8 cellular contexts compared by ENCODE assay signal in the genomic region with DNA sequence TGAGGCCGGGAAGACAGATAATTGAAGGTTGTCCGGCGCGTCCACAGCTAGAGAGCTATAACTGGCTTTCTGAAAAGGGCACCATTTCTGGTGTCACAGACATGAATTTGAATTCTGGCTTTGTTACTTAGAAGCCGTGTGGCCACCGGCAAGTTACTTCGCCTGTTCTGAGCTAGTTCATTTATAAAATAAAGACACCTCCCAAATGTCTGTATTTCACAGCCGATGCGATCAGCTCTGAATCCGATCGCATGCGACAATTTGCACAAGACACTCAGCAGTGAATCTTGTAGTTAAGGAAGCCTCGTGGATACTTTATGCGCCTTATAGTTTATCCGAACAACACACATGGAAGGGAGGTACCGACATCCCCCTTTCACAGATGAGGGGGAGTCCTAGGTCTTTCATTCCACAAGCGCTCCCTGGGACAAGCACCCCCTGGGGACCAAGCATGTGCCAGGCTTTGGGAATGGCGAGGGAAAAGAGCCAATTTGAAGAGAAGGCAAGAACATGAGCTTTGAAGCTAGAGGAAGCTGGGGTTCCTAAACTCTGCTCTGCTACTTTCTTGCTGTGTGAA. TPM values are rescaled to one million over a fixed set of nuclear protein-coding genes. Genes with fewer than 3 reads are reported as not detected.
A peak's percentile ranks its signal among the peaks of the same experiment; 100 is the strongest.
DNase-seq lines count a peak whose midpoint lies in the region; ATAC-seq, FAIRE-seq and TF ChIP-seq lines count a peak whose summit lies in the region.

No MANE protein-coding gene starts in this region.

- H3K4me1 Mint-ChIP-seq in activated CD4-positive, alpha-beta memory T cell treated with anti-CD3 and anti-CD28 coated beads for 36 hours (ENCODE audit: low read depth), result peaks cover 49% of the 10 kb centered on the region

- CTCF ChIA-PET in AG04449 (lab: Yijun Ruan, JAX), result interaction anchor here (1.1 to 40.3 kb wide), 11 partner anchors 9 to 137 kb away, joined by 4 to 1485 read pairs (median 6); no protein-coding TSS in a partner anchor
- CTCF ChIA-PET in activated CD4-positive, alpha-beta memory T cell treated with anti-CD3 and anti-CD28 coated beads for 36 hours (lab: Charles Lee), result interaction anchor here (0.9 to 23.7 kb wide), 19 partner anchors 10 to 137 kb away, joined by 3 to 913 read pairs (median 5); a partner anchor contains a TSS

- no peak for TF ChIP-seq CTCF in AG04449 (IDR thresholded peaks at IDR 0.05; ENCODE audit: insufficient read depth, low read length, missing control alignments)
- TF ChIP-seq CTCF in right atrium auricular region (IDR thresholded peaks at IDR 0.05), result no peak

- intact Hi-C loops in activated CD4-positive, alpha-beta memory T cell treated with anti-CD3 and anti-CD28 coated beads for 36 hours (cut with micrococcal nuclease), result no loop called here

- H3K27ac ChIP-seq in right atrium auricular region, result peak overlapping the region; percentile 90 to 93
- H3K27ac ChIP-seq in small intestine (ENCODE audit: low read depth in 1 of 2, low read length in 1 of 2), result peak overlapping the region; percentile 60 to 89

- no peaks in the 10 kb centered on the region for H3K9me3 ChIP-seq in right atrium auricular region
- H3K9me3 ChIP-seq in small intestine (ENCODE audit: control insufficient read depth, low read depth), result no peaks in the 10 kb centered on the region

- WGBS in small intestine, 3 donors, result 25 to 29% (median 25%) methylated on average over 18 of the region's 18 CpGs

- no peak for FAIRE-seq in small intestine (lab: Jason Lieb, UNC)

- DNase-seq in AG04449 (ENCODE audit: low read depth, low spot score), result no peak
- DNase-seq in H7, result peak; percentile 49
- no peak for DNase-seq in activated CD4-positive, alpha-beta memory T cell treated with anti-CD3 and anti-CD28 coated beads for 36 hours
- DNase-seq in right atrium auricular region (ENCODE audit: low spot score), result no peak
- no peak for DNase-seq in small intestine
- DNase-seq in NK-92 treated with Interleukin-12 subunit alpha and Interleukin-12 subunit beta, amount 100 ng/mL, for 24 hours (lab: John Stamatoyannopoulos, UW), result no peak
- DNase-seq in left lobe of liver (ENCODE audit: low spot score), result no peak

- H3K4me3 ChIP-seq in AG04449 (ENCODE audit: low read depth, low read length) (peak overlapping the region; percentile 57), H7 (ENCODE audit: insufficient read depth, low read depth, low read length) (peak overlapping the region; percentile 47), right atrium auricular region (peak overlapping the region; percentile 68 to 79), small intestine (ENCODE audit: low read depth in 1 of 2, low read length in 2 of 2) (peak overlapping the region in 1 of 2 donors; percentile 52)

- H3K4me3 Mint-ChIP-seq in activated CD4-positive, alpha-beta memory T cell treated with anti-CD3 and anti-CD28 coated beads for 36 hours, result peak overlapping the region; percentile 81

- peak overlapping the region; percentile 82 for H3K27ac Mint-ChIP-seq in activated CD4-positive, alpha-beta memory T cell treated with anti-CD3 and anti-CD28 coated beads for 36 hours

- peaks cover 0 to 47% of the 10 kb centered on the region in 2 donors for H3K4me1 ChIP-seq in right atrium auricular region
- H3K4me1 ChIP-seq in small intestine (ENCODE audit: control insufficient read depth in 2 of 2, insufficient read depth in 1 of 2, low read depth in 1 of 2, low read length in 1 of 2), result peaks cover 0 to 7% of the 10 kb centered on the region in 2 donors

- POLR2A ChIA-PET in AG04449 (lab: Yijun Ruan, JAX), result interaction anchor here (0.6 to 5.5 kb wide), 8 partner anchors 10 to 136 kb away, joined by 3 to 53 read pairs (median 6); a partner anchor contains a TSS
- POLR2A ChIA-PET in activated CD4-positive, alpha-beta memory T cell treated with anti-CD3 and anti-CD28 coated beads for 36 hours (lab: Charles Lee), result interaction anchor here (1.8 to 2.2 kb wide), 3 partner anchors 22 to 82 kb away, joined by 7 to 12 read pairs (median 10); no protein-coding TSS in a partner anchor

- no peaks in the 10 kb centered on the region for H3K27me3 Mint-ChIP-seq in activated CD4-positive, alpha-beta memory T cell treated with anti-CD3 and anti-CD28 coated beads for 36 hours

- H3K36me3 Mint-ChIP-seq in activated CD4-positive, alpha-beta memory T cell treated with anti-CD3 and anti-CD28 coated beads for 36 hours, result peaks cover 13% of the 10 kb centered on the region

- H3K36me3 ChIP-seq in H7 (replicated peaks; ENCODE audit: control insufficient read depth, insufficient read depth, low read length) (no peaks in the 10 kb centered on the region), right atrium auricular region (peaks cover 23% of the 10 kb centered on the region), small intestine (ENCODE audit: control insufficient read depth in 2 of 2, insufficient read depth in 2 of 2, low read length in 2 of 2) (no peaks in the 10 kb centered on the region)

- H3K27me3 ChIP-seq in H7 (ENCODE audit: control insufficient read depth, insufficient read depth, low read length), result peaks cover 24% of the 10 kb centered on the region
- H3K27me3 ChIP-seq in right atrium auricular region, result no peaks in the 10 kb centered on the region
- H3K27me3 ChIP-seq in small intestine (ENCODE audit: control insufficient read depth in 2 of 2, insufficient read depth in 2 of 2, low read length in 2 of 2), result no peaks in the 10 kb centered on the region

- no peaks in the 10 kb centered on the region for H3K9me3 Mint-ChIP-seq in activated CD4-positive, alpha-beta memory T cell treated with anti-CD3 and anti-CD28 coated beads for 36 hours

- no peak for ATAC-seq in GM18861 (IDR thresholded peaks at IDR 0.05; ENCODE audit: unreplicated experiment)
- ATAC-seq in left lobe of liver, result no peak

RNA-seq across cellular contexts. Expression of a gene that starts 4.0 kb away (rescaled TPM):
- total RNA-seq in H7 (2014; rRNA removed; shearing (Covaris generic)), result 149 and 160 TPM in 2 replicates
- total RNA-seq in activated CD4-positive, alpha-beta memory T cell treated with anti-CD3 and anti-CD28 coated beads for 36 hours, result 10 to 100 TPM; 35.9 to 36.2 TPM
- total RNA-seq in right atrium auricular region (100 to 1,000 TPM; 145 to 357 TPM), left lobe of liver (19.7 TPM)
- polyA plus RNA-seq in small intestine, result 100 to 1,000 TPM in 2 of 3 donors, 10 to 100 TPM in 1; 78.1 to 135 (median 115) TPM

RNA-seq across cellular contexts. Expression of a gene that starts 24.3 kb away (rescaled TPM):
- 7.8 and 9.9 TPM in 2 replicates for total RNA-seq in H7 (2014; rRNA removed; shearing (Covaris generic))
- total RNA-seq in activated CD4-positive, alpha-beta memory T cell treated with anti-CD3 and anti-CD28 coated beads for 36 hours, result 10 to 100 TPM; 22.1 to 26.3 TPM
- total RNA-seq in right atrium auricular region (under 1 TPM; 0.20 to 0.33 TPM), left lobe of liver (0.15 TPM)
- 1 to 10 TPM; 1.9 to 4.0 (median 2.2) TPM for polyA plus RNA-seq in small intestine
